Comparison of ENCODE assay signal across 23 cellular contexts in the genomic region with DNA sequence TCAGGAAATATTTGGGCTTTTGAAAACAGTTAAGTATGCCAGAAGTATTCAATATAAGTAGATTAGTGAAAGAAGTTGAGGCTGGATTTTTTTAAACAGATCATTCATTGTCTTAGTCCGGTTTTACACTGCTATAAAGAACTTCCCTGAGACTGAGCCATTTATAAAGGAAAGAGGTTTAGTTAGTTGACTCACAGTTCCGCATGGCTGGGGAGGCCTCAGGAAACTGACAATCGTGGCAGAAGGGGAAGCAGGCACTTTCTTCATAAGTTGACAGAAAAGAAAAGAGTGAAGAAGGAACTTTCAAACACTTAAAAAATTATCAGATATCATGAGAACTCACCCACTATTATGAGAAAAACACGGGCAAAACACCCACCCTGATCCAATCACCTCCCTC. TPM values are rescaled to one million over a fixed set of nuclear protein-coding genes. Genes with fewer than 3 reads are reported as not detected.
DNase-seq lines count a peak whose midpoint lies in the region; ATAC-seq and TF ChIP-seq lines count a peak whose summit lies in the region.
"Had no signal": no experiment of that assay in that cellular context is flagged by ENCODE, and none has a peak within 500 bp of the region (broad histone marks: within the 10 kb centered on the region; RNA-seq: fewer than 3 reads in every experiment).

No MANE protein-coding gene starts in this region.

- no peak overlapping the region for H3K27ac ChIP-seq in OCI-LY3 (ENCODE audit: low read length)
- no peak overlapping the region for H3K27ac ChIP-seq in tibial nerve
- H3K27ac ChIP-seq: heart left ventricle, pancreas, RWPE1, sigmoid colon had no signal

- no peaks in the 10 kb centered on the region for H3K27me3 ChIP-seq in OCI-LY3 (ENCODE audit: low read depth, low read length)
- H3K27me3 ChIP-seq in tibial nerve = no peaks in the 10 kb centered on the region
- H3K27me3 ChIP-seq: heart left ventricle, sigmoid colon had no signal

- TF ChIP-seq EP300 in tibial nerve (IDR thresholded peaks at IDR 0.05) = no peak

- H3K4me3 ChIP-seq in OCI-LY3 (ENCODE audit: low read length) = no peak overlapping the region
- no peak overlapping the region for H3K4me3 ChIP-seq in tibial nerve
- H3K4me3 ChIP-seq: heart left ventricle, pancreas, sigmoid colon had no signal

- ATAC-seq in GM19351 (IDR thresholded peaks at IDR 0.05; ENCODE audit: unreplicated experiment) = peak; percentile 74
- ATAC-seq in HG03442 (IDR thresholded peaks at IDR 0.05; ENCODE audit: unreplicated experiment) = peak; percentile 68
- ATAC-seq in HG03135 (IDR thresholded peaks at IDR 0.05; ENCODE audit: unreplicated experiment) = no peak
- ATAC-seq: activated naive CD4-positive, alpha-beta T cell treated with anti-CD3 and anti-CD28 coated beads, Interleukin-2, amount 50 U/mL, for 72 hours; heart left ventricle; pancreas; stimulated activated naive CD8-positive, alpha-beta T cell treated with anti-CD3 and anti-CD28 coated beads, Interleukin-15, Interleukin-2, amounts not matched to agents 100 U/mL and 50 U/mL, for 24 hours had no signal

- WGBS in tibial nerve, 2 donors = 25 to 27% methylated on average over 4 of the region's 4 CpGs

- peak overlapping the region; percentile 28 for H3K4me2 ChIP-seq in OCI-LY3 (ENCODE audit: low read length)

- peaks cover 10% of the 10 kb centered on the region for H3K4me1 ChIP-seq in OCI-LY3 (ENCODE audit: low read length)
- H3K4me1 ChIP-seq in tibial nerve = no peaks in the 10 kb centered on the region
- H3K4me1 ChIP-seq: heart left ventricle, pancreas, sigmoid colon had no signal

- H3K9ac ChIP-seq in OCI-LY3 (ENCODE audit: low read length) = no peak overlapping the region

- DNase-seq in Ammon's horn (ENCODE audit: low spot score) (peak; percentile 1), occipital lobe (lab: John Stamatoyannopoulos, UW) (no peak), tibial nerve (ENCODE audit: low spot score in 2 of 2) (no peak)
- no peak for DNase-seq in activated CD4-positive, CD25-positive, alpha-beta regulatory T cell treated with anti-CD3 and anti-CD28 coated beads, Interleukin-2, amount 50 U/mL, for 72 hours
- DNase-seq: activated CD4-positive, alpha-beta memory T cell treated with anti-CD3 and anti-CD28 coated beads for 36 hours; activated T-cell treated with anti-CD3 and anti-CD28 coated beads, Interleukin-2, amount 50 U/mL, for 24 hours; CD8-positive, alpha-beta memory T cell; DND-41; endodermal cell; mammary epithelial cell; naive B cell; pancreas; sigmoid colon; stimulated activated naive CD8-positive, alpha-beta T cell treated with anti-CD3 and anti-CD28 coated beads, Interleukin-15, Interleukin-2, amounts not matched to agents 100 U/mL and 50 U/mL, for 24 hours; trophoblast cell had no signal

- no peaks in the 10 kb centered on the region for H3K79me2 ChIP-seq in OCI-LY3 (ENCODE audit: low read length)

- TF ChIP-seq POLR2A in tibial nerve (IDR thresholded peaks at IDR 0.05) = no peak

- no peak for TF ChIP-seq CTCF in OCI-LY3 (IDR thresholded peaks at IDR 0.05; ENCODE audit: low read depth, low read length)
- TF ChIP-seq CTCF in tibial nerve (IDR thresholded peaks at IDR 0.05) = no peak

- H3K9me3 ChIP-seq in OCI-LY3 (ENCODE audit: insufficient read depth, low read length) = no peaks in the 10 kb centered on the region
- no peaks in the 10 kb centered on the region for H3K9me3 ChIP-seq in tibial nerve
- H3K9me3 ChIP-seq: pancreas, sigmoid colon had no signal

- H4K20me1 ChIP-seq in OCI-LY3 (ENCODE audit: insufficient read depth, low read length) = no peaks in the 10 kb centered on the region

- H3K36me3 ChIP-seq in OCI-LY3 (replicated peaks; ENCODE audit: low read depth, low read length) = no peaks in the 10 kb centered on the region
- H3K36me3 ChIP-seq in tibial nerve = no peaks in the 10 kb centered on the region
- H3K36me3 ChIP-seq: heart left ventricle, pancreas, sigmoid colon had no signal

- no peak overlapping the region for H2AFZ ChIP-seq in OCI-LY3 (ENCODE audit: low read depth, low read length)

RNA-seq across cellular contexts. Expression of a gene that starts 31.1 kb away (rescaled TPM):
- 0.31 TPM for total RNA-seq in occipital lobe
- total RNA-seq in tibial nerve = not detected
- total RNA-seq: activated CD4-positive, alpha-beta memory T cell treated with anti-CD3 and anti-CD28 coated beads for 36 hours; activated naive CD4-positive, alpha-beta T cell treated with anti-CD3 and anti-CD28 coated beads, Interleukin-2, amount 50 U/mL, for 72 hours; CD8-positive, alpha-beta memory T cell; endodermal cell; heart left ventricle; mammary epithelial cell; pancreas; sigmoid colon; T-helper 1 cell treated with Interleukin-12 subunit alpha and Interleukin-12 subunit beta and Interleukin-4 antibody, amounts not matched to agents 30 ng/mL and 1 ng/mL, for 36 hours had no signal
